ENCODE assay signal across 15 cellular contexts in genomic region chr5:167798427-167798826, GRCh38.
"Had no signal": no experiment of that assay in that cellular context is flagged by ENCODE, and none has a peak within 500 bp of the region (broad histone marks: within the 10 kb centered on the region; RNA-seq: fewer than 3 reads in every experiment).

No MANE protein-coding gene starts in this region.

- H3K27ac ChIP-seq: esophagus squamous epithelium, left lung, pancreas, tibial artery had no signal

- H3K4me3 ChIP-seq: coronary artery, heart right ventricle, left lung, pancreas, tibial artery had no signal

- H3K9me3 ChIP-seq: esophagus squamous epithelium, heart right ventricle, left lung, pancreas, tibial artery had no signal

- H3K27me3 ChIP-seq: esophagus squamous epithelium, left lung, pancreas, tibial artery had no signal

- H3K36me3 ChIP-seq: esophagus squamous epithelium, heart right ventricle, left lung, pancreas, tibial artery had no signal

- DNase-seq: activated CD4-positive, alpha-beta T cell treated with anti-CD3 and anti-CD28 coated beads for 4 hours; activated CD8-positive, alpha-beta T cell treated with anti-CD3 and anti-CD28 coated beads for 36 hours; activated effector memory CD4-positive, alpha-beta T cell treated with anti-CD3 and anti-CD28 coated beads, Interleukin-2, amount 50 U/mL, for 16 hours; activated T-cell treated with anti-CD3 and anti-CD28 coated beads, Interleukin-2, amount 50 U/mL, for 48 hours; esophagus squamous epithelium; foreskin melanocyte; heart right ventricle; kidney; left lung; pancreas; stimulated activated CD4-positive, alpha-beta T cell treated with anti-CD3 and anti-CD28 coated beads, Interleukin-2, amount 100 ng/mL, for 48 hours had no signal

- H3K4me1 ChIP-seq: heart right ventricle, left lung had no signal

- ATAC-seq: activated CD8-positive, alpha-beta T cell treated with anti-CD3 and anti-CD28 coated beads for 36 hours; left lung; stimulated activated memory B cell treated with anti-CD40 and anti-IgM and Interleukin-4, amounts not matched to agents 10 μg/mL and 1 μg/mL and 100 μg/mL, for 72 hours; WTC11 had no signal
